35 cellular contexts compared by ENCODE assay signal in genomic region chr7:122588621-122589020, GRCh38.
DNase-seq lines count a peak whose midpoint lies in the region; ATAC-seq and TF ChIP-seq lines count a peak whose summit lies in the region.
"Had no signal": no experiment of that assay in that cellular context is flagged by ENCODE, and none has a peak within 500 bp of the region (broad histone marks: within the 10 kb centered on the region; RNA-seq: fewer than 3 reads in every experiment).

No MANE protein-coding gene starts in this region.

- no peaks in the 10 kb centered on the region for H3K4me1 ChIP-seq in breast epithelium
- H3K4me1 ChIP-seq: suprapubic skin had no signal

- H3K36me3 ChIP-seq in breast epithelium (no peaks in the 10 kb centered on the region), brain microvascular endothelial cell (replicated peaks) (no peaks in the 10 kb centered on the region)
- H3K36me3 ChIP-seq: MG63, suprapubic skin had no signal

- H3K36me3 Mint-ChIP-seq in MCF 10A (ENCODE audit: insufficient read depth, unreplicated experiment), result no peaks in the 10 kb centered on the region
- no peaks in the 10 kb centered on the region; the same call in 1 of the 2 replicates for H3K36me3 Mint-ChIP-seq in WTC11
- H3K36me3 Mint-ChIP-seq: activated CD8-positive, alpha-beta memory T cell treated with anti-CD3 and anti-CD28 coated beads, Interleukin-2, amount 10 ng/mL, durations not matched to agents 7 days and 5 days; activated naive CD8-positive, alpha-beta T cell treated with anti-CD3 and anti-CD28 coated beads, Interleukin-2, amount 10 ng/mL, durations not matched to agents 7 days and 5 days; natural killer cell treated with Interleukin-12 subunit alpha and Interleukin-12 subunit beta and Interleukin-15 and Interleukin-18, amount 100 ng/mL, for 72 hours; stimulated activated memory B cell treated with anti-CD40 and anti-IgM and Interleukin-4, amounts not matched to agents 10 μg/mL and 1 μg/mL and 100 μg/mL, for 72 hours had no signal

- H3K4me3 Mint-ChIP-seq in MCF 10A (ENCODE audit: unreplicated experiment) (no peak overlapping the region), WTC11 (no peak overlapping the region)
- H3K4me3 Mint-ChIP-seq: activated CD8-positive, alpha-beta memory T cell treated with anti-CD3 and anti-CD28 coated beads, Interleukin-2, amount 10 ng/mL, durations not matched to agents 7 days and 5 days; activated naive CD8-positive, alpha-beta T cell treated with anti-CD3 and anti-CD28 coated beads, Interleukin-2, amount 10 ng/mL, durations not matched to agents 7 days and 5 days; activated T-cell treated with anti-CD3 and anti-CD28 coated beads, Interleukin-2, amount 50 U/mL, for 4 hours; CD4-positive, alpha-beta T cell; natural killer cell treated with Interleukin-12 subunit alpha and Interleukin-12 subunit beta and Interleukin-15 and Interleukin-18, amount 100 ng/mL, for 72 hours; stimulated activated memory B cell treated with anti-CD40 and anti-IgM and Interleukin-4, amounts not matched to agents 10 μg/mL and 1 μg/mL and 100 μg/mL, for 72 hours had no signal

- in situ Hi-C loops in brain microvascular endothelial cell (cut with HindIII; ENCODE audit: low pct_ligation_motif_present, low sequenced_read_pairs), result no loop called here

- POLR2A ChIA-PET in MCF 10A (lab: Yijun Ruan, JAX), result no interaction called here
- POLR2A ChIA-PET in WTC11 (lab: Charles Lee), result no interaction called here

- peak; percentile 19 for DNase-seq in MCF 10A (ENCODE audit: unreplicated experiment)
- no peak for DNase-seq in breast epithelium (ENCODE audit: low spot score in 2 of 2)
- DNase-seq in brain microvascular endothelial cell, result peak; percentile 2
- DNase-seq in fibroblast of peridontal ligament (ENCODE audit: extremely low read depth), result peak; percentile 12
- DNase-seq in NCI-H187 (lab: John Stamatoyannopoulos, UW), result no peak
- no peak for DNase-seq in NCI-H2227 (lab: John Stamatoyannopoulos, UW; ENCODE audit: unreplicated experiment)
- no peak for DNase-seq in WTC11 (ENCODE audit: low spot score)
- DNase-seq: activated CD4-positive, alpha-beta T cell treated with anti-CD3 and anti-CD28 coated beads, Interleukin-2, amount 50 U/mL, for 4 hours; activated CD8-positive, alpha-beta memory T cell treated with anti-CD3 and anti-CD28 coated beads, Interleukin-2, amount 10 ng/mL, durations not matched to agents 7 days and 5 days; activated gamma-delta T cell treated with Interleukin-2 at 50 U/mL for 16 hours; activated naive CD8-positive, alpha-beta T cell treated with anti-CD3 and anti-CD28 coated beads, Interleukin-2, amount 10 ng/mL, durations not matched to agents 7 days and 5 days; activated T-cell treated with anti-CD3 and anti-CD28 coated beads, Interleukin-2, amount 50 U/mL, for 4 hours; AML-193; CD4-positive, alpha-beta T cell; dorsolateral prefrontal cortex; foreskin melanocyte; GOT3; KBM-7; left cardiac atrium; MG63; mucosa of descending colon; NCI-H1105 treated with DMSO at 0.1 percent for 48 hours; NCI-H2029; NCI-H526 treated with DMSO at 0.1 percent for 48 hours; NK-92 treated with Interleukin-12 subunit alpha and Interleukin-12 subunit beta, amount 100 ng/mL, for 24 hours; occipital lobe; SK-N-SH had no signal

- TF ChIP-seq POLR2A in breast epithelium (IDR thresholded peaks at IDR 0.05), result no peak

- H3K27me3 ChIP-seq in breast epithelium (no peaks in the 10 kb centered on the region), brain microvascular endothelial cell (replicated peaks) (no peaks in the 10 kb centered on the region)
- H3K27me3 ChIP-seq: dorsolateral prefrontal cortex, MG63, suprapubic skin had no signal

- H3K27me3 Mint-ChIP-seq in MCF 10A (ENCODE audit: insufficient read depth, unreplicated experiment) (no peaks in the 10 kb centered on the region), WTC11 (ENCODE audit: low read depth) (no peaks in the 10 kb centered on the region)
- H3K27me3 Mint-ChIP-seq: activated CD8-positive, alpha-beta memory T cell treated with anti-CD3 and anti-CD28 coated beads, Interleukin-2, amount 10 ng/mL, durations not matched to agents 7 days and 5 days; activated naive CD8-positive, alpha-beta T cell treated with anti-CD3 and anti-CD28 coated beads, Interleukin-2, amount 10 ng/mL, durations not matched to agents 7 days and 5 days; CD4-positive, alpha-beta T cell; natural killer cell treated with Interleukin-12 subunit alpha and Interleukin-12 subunit beta and Interleukin-15 and Interleukin-18, amount 100 ng/mL, for 72 hours; stimulated activated memory B cell treated with anti-CD40 and anti-IgM and Interleukin-4, amounts not matched to agents 10 μg/mL and 1 μg/mL and 100 μg/mL, for 72 hours had no signal

- H3K27ac Mint-ChIP-seq in MCF 10A (ENCODE audit: low read depth, unreplicated experiment), result no peak overlapping the region
- no peak overlapping the region for H3K27ac Mint-ChIP-seq in WTC11
- H3K27ac Mint-ChIP-seq: activated CD8-positive, alpha-beta memory T cell treated with anti-CD3 and anti-CD28 coated beads, Interleukin-2, amount 10 ng/mL, durations not matched to agents 7 days and 5 days; activated naive CD8-positive, alpha-beta T cell treated with anti-CD3 and anti-CD28 coated beads, Interleukin-2, amount 10 ng/mL, durations not matched to agents 7 days and 5 days; CD4-positive, alpha-beta T cell; natural killer cell treated with Interleukin-12 subunit alpha and Interleukin-12 subunit beta and Interleukin-15 and Interleukin-18, amount 100 ng/mL, for 72 hours; stimulated activated memory B cell treated with anti-CD40 and anti-IgM and Interleukin-4, amounts not matched to agents 10 μg/mL and 1 μg/mL and 100 μg/mL, for 72 hours had no signal

- ATAC-seq in WTC11, result no peak
- no peak for ATAC-seq in HG03571 (IDR thresholded peaks at IDR 0.05; ENCODE audit: unreplicated experiment)
- ATAC-seq: activated CD4-positive, CD25-positive, alpha-beta regulatory T cell treated with anti-CD3 and anti-CD28 coated beads, Interleukin-2, amount 50 U/mL, for 24 hours; activated CD8-positive, alpha-beta memory T cell treated with anti-CD3 and anti-CD28 coated beads, Interleukin-2, amount 10 ng/mL, durations not matched to agents 7 days and 5 days; activated T-cell treated with anti-CD3 and anti-CD28 coated beads, Interleukin-2, amount 50 U/mL, for 4 hours; left cardiac atrium; mucosa of descending colon; natural killer cell treated with Interleukin-12 subunit alpha and Interleukin-12 subunit beta and Interleukin-15 and Interleukin-18, amount 100 ng/mL, for 72 hours; Right ventricle myocardium inferior; stimulated activated memory B cell treated with anti-CD40 and anti-IgM and Interleukin-4, amounts not matched to agents 10 μg/mL and 1 μg/mL and 100 μg/mL, for 72 hours had no signal

- H3K9me3 Mint-ChIP-seq in MCF 10A (ENCODE audit: unreplicated experiment), result no peaks in the 10 kb centered on the region
- peaks cover 10% of the 10 kb centered on the region for H3K9me3 Mint-ChIP-seq in WTC11
- H3K9me3 Mint-ChIP-seq: activated naive CD8-positive, alpha-beta T cell treated with anti-CD3 and anti-CD28 coated beads, Interleukin-2, amount 10 ng/mL, durations not matched to agents 7 days and 5 days; CD4-positive, alpha-beta T cell; stimulated activated memory B cell treated with anti-CD40 and anti-IgM and Interleukin-4, amounts not matched to agents 10 μg/mL and 1 μg/mL and 100 μg/mL, for 72 hours had no signal

- CTCF ChIA-PET in MCF 10A (lab: Yijun Ruan, JAX) (no interaction called here), WTC11 (lab: Charles Lee) (no interaction called here)

- intact Hi-C loops in MCF 10A (cut with micrococcal nuclease) (no loop called here), breast epithelium (cut with DNase I; ENCODE audit: low total_unique reads) (no loop called here)

- TF ChIP-seq CTCF in MCF 10A (IDR thresholded peaks at IDR 0.05; ENCODE audit: unreplicated experiment), result no peak
- TF ChIP-seq CTCF in breast epithelium (IDR thresholded peaks at IDR 0.05), result no peak
- TF ChIP-seq CTCF in brain microvascular endothelial cell (IDR thresholded peaks at IDR 0.05; ENCODE audit: low read depth, low read length, missing control alignments), result no peak
- TF ChIP-seq CTCF in WTC11 (IDR thresholded peaks at IDR 0.05), result no peak

- H3K4me1 Mint-ChIP-seq in MCF 10A (ENCODE audit: insufficient read depth, unreplicated experiment) (no peaks in the 10 kb centered on the region), WTC11 (peaks cover 14% of the 10 kb centered on the region)
- H3K4me1 Mint-ChIP-seq: activated CD8-positive, alpha-beta memory T cell treated with anti-CD3 and anti-CD28 coated beads, Interleukin-2, amount 10 ng/mL, durations not matched to agents 7 days and 5 days; activated naive CD8-positive, alpha-beta T cell treated with anti-CD3 and anti-CD28 coated beads, Interleukin-2, amount 10 ng/mL, durations not matched to agents 7 days and 5 days; stimulated activated memory B cell treated with anti-CD40 and anti-IgM and Interleukin-4, amounts not matched to agents 10 μg/mL and 1 μg/mL and 100 μg/mL, for 72 hours had no signal

- H3K4me3 ChIP-seq in breast epithelium (no peak overlapping the region), brain microvascular endothelial cell (ENCODE audit: low read depth, low read length) (no peak overlapping the region)
- H3K4me3 ChIP-seq: dorsolateral prefrontal cortex, lung, MG63, mucosa of descending colon, suprapubic skin had no signal

- H3K27ac ChIP-seq in breast epithelium (no peak overlapping the region), brain microvascular endothelial cell (no peak overlapping the region)
- H3K27ac ChIP-seq: 22Rv1, dorsolateral prefrontal cortex, suprapubic skin had no signal

- H3K9me3 ChIP-seq in breast epithelium, result no peaks in the 10 kb centered on the region
- H3K9me3 ChIP-seq: MG63, mucosa of descending colon, SK-N-SH, suprapubic skin had no signal

- BruUV-seq in MCF 10A (replicated peaks; lab: Mats Ljungman, UMichigan), result no TSS peak

TF ChIP-seq in WTC11, 78 proteins besides CTCF, POLR2A, EP300 and RAD21 (continues in another document):
- TF ChIP-seq ZNF512 (CRISPR knock-in tag; IDR thresholded peaks at IDR 0.05; ENCODE audit: borderline replicate concordance), result no peak

Comparison
In these comparisons a context has a peak if more than half of its experiments do, and no peak if none do; other contexts are left out.
1. DNase-seq: peak in MCF 10A (single experiment), brain microvascular endothelial cell (single experiment) and fibroblast of peridontal ligament (single experiment); none in breast epithelium (0 of 2), NCI-H187 (0 of 2), NCI-H2227 (single experiment) and WTC11 (single experiment).